20 cellular contexts compared by ENCODE assay signal in genomic region chr10:78185693-78186055, GRCh38.
A peak's percentile ranks its signal among the peaks of the same experiment; 100 is the strongest.
DNase-seq lines count a peak whose midpoint lies in the region; ATAC-seq and TF ChIP-seq lines count a peak whose summit lies in the region.
"Had no signal": no experiment of that assay in that cellular context is flagged by ENCODE, and none has a peak within 500 bp of the region (broad histone marks: within the 10 kb centered on the region; RNA-seq: fewer than 3 reads in every experiment).

No MANE protein-coding gene starts in this region.

- H3K4me1 Mint-ChIP-seq in T-helper 17 cell, result peaks cover 6% of the 10 kb centered on the region
- H3K4me1 Mint-ChIP-seq in MCF 10A (ENCODE audit: insufficient read depth, unreplicated experiment), result no peaks in the 10 kb centered on the region

- H3K27ac ChIP-seq in right lobe of liver (no peak overlapping the region), tibial artery (no peak overlapping the region), esophagus muscularis mucosa (replicated peaks in 1 of 4) (no peak overlapping the region)
- H3K27ac ChIP-seq: C4-2B, RWPE1 had no signal

- POLR2A ChIA-PET in MCF 10A (lab: Yijun Ruan, JAX), result no interaction called here

- H3K9me3 ChIP-seq in right lobe of liver, result no peaks in the 10 kb centered on the region
- H3K9me3 ChIP-seq in tibial artery, result no peaks in the 10 kb centered on the region
- no peaks in the 10 kb centered on the region for H3K9me3 ChIP-seq in T-helper 17 cell (ENCODE audit: control insufficient read depth, low read length, poor library complexity, severe bottlenecking)
- H3K9me3 ChIP-seq in esophagus muscularis mucosa, result peaks cover 0 to 3% (median 0%) of the 10 kb centered on the region in 4 donors

- H3K36me3 ChIP-seq in right lobe of liver (no peaks in the 10 kb centered on the region), tibial artery (no peaks in the 10 kb centered on the region), esophagus muscularis mucosa (no peaks in the 10 kb centered on the region)

- ATAC-seq in Right ventricle myocardium superior (ENCODE audit: poor library complexity), result no peak
- ATAC-seq in right lobe of liver, result peak in 3 of 4 donors; percentile 53 to 63 (median 56)
- ATAC-seq in T-helper 17 cell, result no peak
- ATAC-seq: natural killer cell treated with Interleukin-12 subunit alpha and Interleukin-12 subunit beta and Interleukin-15 and Interleukin-18, amount 100 ng/mL, for 72 hours had no signal

- peaks cover under 1% of the 10 kb centered on the region for H3K36me3 Mint-ChIP-seq in T-helper 17 cell (ENCODE audit: low read depth)
- no peaks in the 10 kb centered on the region for H3K36me3 Mint-ChIP-seq in MCF 10A (ENCODE audit: insufficient read depth, unreplicated experiment)
- H3K36me3 Mint-ChIP-seq: natural killer cell treated with Interleukin-12 subunit alpha and Interleukin-12 subunit beta and Interleukin-15 and Interleukin-18, amount 100 ng/mL, for 72 hours had no signal

- no peak for TF ChIP-seq EP300 in esophagus muscularis mucosa (IDR thresholded peaks at IDR 0.05)

- TF ChIP-seq CTCF in fibroblast of pulmonary artery (IDR thresholded peaks at IDR 0.05; ENCODE audit: low read length, missing control alignments), result no peak
- no peak for TF ChIP-seq CTCF in right lobe of liver (IDR thresholded peaks at IDR 0.05)
- no peak for TF ChIP-seq CTCF in tibial artery (IDR thresholded peaks at IDR 0.05)
- no peak for TF ChIP-seq CTCF in MCF 10A (IDR thresholded peaks at IDR 0.05; ENCODE audit: unreplicated experiment)
- no peak for TF ChIP-seq CTCF in esophagus muscularis mucosa (IDR thresholded peaks at IDR 0.05)

- H3K27me3 ChIP-seq in right lobe of liver (no peaks in the 10 kb centered on the region), tibial artery (peaks cover 0 to 8% of the 10 kb centered on the region in 2 donors), esophagus muscularis mucosa (no peaks in the 10 kb centered on the region)

- intact Hi-C loops in Right ventricle myocardium superior (cut with DNase I), result no loop called here
- intact Hi-C loops in cardiac septum (cut with DNase I), result no loop called here
- intact Hi-C loops in right lobe of liver (cut with DNase I), result no loop called here
- intact Hi-C loops in tibial artery (cut with DNase I; ENCODE audit: low total_unique reads), result no loop called here
- intact Hi-C loops in MCF 10A (cut with micrococcal nuclease), result no loop called here
- intact Hi-C loops in esophagus muscularis mucosa (cut with DNase I), result no loop called here

- H3K27me3 Mint-ChIP-seq in T-helper 17 cell (peaks cover 23% of the 10 kb centered on the region), MCF 10A (ENCODE audit: insufficient read depth, unreplicated experiment) (peaks cover 7% of the 10 kb centered on the region)
- H3K27me3 Mint-ChIP-seq: natural killer cell treated with Interleukin-12 subunit alpha and Interleukin-12 subunit beta and Interleukin-15 and Interleukin-18, amount 100 ng/mL, for 72 hours had no signal

- H3K27ac Mint-ChIP-seq in T-helper 17 cell, result no peak overlapping the region
- H3K27ac Mint-ChIP-seq in MCF 10A (ENCODE audit: low read depth, unreplicated experiment), result no peak overlapping the region
- H3K27ac Mint-ChIP-seq: natural killer cell treated with Interleukin-12 subunit alpha and Interleukin-12 subunit beta and Interleukin-15 and Interleukin-18, amount 100 ng/mL, for 72 hours; progenitor cell of endocrine pancreas had no signal

- TF ChIP-seq POLR2A in right lobe of liver (IDR thresholded peaks at IDR 0.05) (no peak), esophagus muscularis mucosa (IDR thresholded peaks at IDR 0.05; ENCODE audit: low read depth) (no peak)

- H3K4me3 Mint-ChIP-seq in T-helper 17 cell (no peak overlapping the region), MCF 10A (ENCODE audit: unreplicated experiment) (no peak overlapping the region)
- H3K4me3 Mint-ChIP-seq: natural killer cell treated with Interleukin-12 subunit alpha and Interleukin-12 subunit beta and Interleukin-15 and Interleukin-18, amount 100 ng/mL, for 72 hours had no signal

- H3K4me1 ChIP-seq in right lobe of liver, result no peaks in the 10 kb centered on the region
- peaks cover 0 to 10% (median 2%) of the 10 kb centered on the region in 4 donors for H3K4me1 ChIP-seq in tibial artery
- H3K4me1 ChIP-seq in esophagus muscularis mucosa, result peaks cover 3 to 18% (median 18%) of the 10 kb centered on the region in 4 donors

- BruUV-seq in MCF 10A (replicated peaks; lab: Mats Ljungman, UMichigan), result no TSS peak

- DNase-seq in Right ventricle myocardium superior (peak; percentile 62), cardiac septum (ENCODE audit: low spot score) (no peak), fibroblast of pulmonary artery (ENCODE audit: low read depth) (peak; percentile 11), right lobe of liver (no peak), tibial artery (peak; percentile 53 to 73), T-helper 17 cell (no peak), MCF 10A (ENCODE audit: unreplicated experiment) (no peak), esophagus muscularis mucosa (ENCODE audit: extremely low spot score) (no peak)
- DNase-seq: activated CD4-positive, alpha-beta T cell treated with anti-CD3 and anti-CD28 coated beads, Interleukin-2, amount 50 U/mL, for 1 hour; activated CD8-positive, alpha-beta memory T cell treated with anti-CD3 and anti-CD28 coated beads, Interleukin-2, amount 50 U/mL, for 4 hours; activated effector memory CD4-positive, alpha-beta T cell treated with Interleukin-2 at 50 U/mL for 16 hours; central memory CD4-positive, alpha-beta T cell; GF-D8; GOT3; NCI-H1417 treated with DMSO at 0.1 percent for 48 hours; stimulated activated CD8-positive, alpha-beta memory T cell treated with anti-CD3 and anti-CD28 coated beads, Interleukin-4, amount 100 ng/mL, for 48 hours had no signal

- CTCF ChIA-PET in MCF 10A (lab: Yijun Ruan, JAX), result interaction anchor here (0.7 kb wide), 1 partner anchor 20 kb away, joined by 4 read pairs; no protein-coding TSS in a partner anchor

- H3K4me3 ChIP-seq in fibroblast of pulmonary artery (replicated peaks; ENCODE audit: low read depth, low read length), result no peak overlapping the region
- H3K4me3 ChIP-seq in right lobe of liver, result no peak overlapping the region
- H3K4me3 ChIP-seq in tibial artery, result no peak overlapping the region
- no peak overlapping the region for H3K4me3 ChIP-seq in esophagus muscularis mucosa

- no peaks in the 10 kb centered on the region for H3K9me3 Mint-ChIP-seq in MCF 10A (ENCODE audit: unreplicated experiment)
- H3K9me3 Mint-ChIP-seq: natural killer cell treated with Interleukin-12 subunit alpha and Interleukin-12 subunit beta and Interleukin-15 and Interleukin-18, amount 100 ng/mL, for 72 hours had no signal

- no CpG with 5 or more reads among the region's 2 CpGs for WGBS in right lobe of liver (ENCODE audit: insufficient coverage, low coverage, low lambda C conversion rate, missing lambda C conversion rate)
- 100% methylated on average over 1 of the region's 2 CpGs for WGBS in esophagus muscularis mucosa

Comparison
In these comparisons a context has a peak if more than half of its experiments do, and no peak if none do; other contexts are left out.
1. DNase-seq: peak in Right ventricle myocardium superior (single experiment), fibroblast of pulmonary artery (single experiment) and tibial artery (2 of 2); none in cardiac septum (single experiment), right lobe of liver (0 of 3), T-helper 17 cell (0 of 3), MCF 10A (single experiment) and esophagus muscularis mucosa (single experiment).
2. ATAC-seq: peak in right lobe of liver (3 of 4); none in Right ventricle myocardium superior (single experiment) and T-helper 17 cell (single experiment).